In the genomic region with DNA sequence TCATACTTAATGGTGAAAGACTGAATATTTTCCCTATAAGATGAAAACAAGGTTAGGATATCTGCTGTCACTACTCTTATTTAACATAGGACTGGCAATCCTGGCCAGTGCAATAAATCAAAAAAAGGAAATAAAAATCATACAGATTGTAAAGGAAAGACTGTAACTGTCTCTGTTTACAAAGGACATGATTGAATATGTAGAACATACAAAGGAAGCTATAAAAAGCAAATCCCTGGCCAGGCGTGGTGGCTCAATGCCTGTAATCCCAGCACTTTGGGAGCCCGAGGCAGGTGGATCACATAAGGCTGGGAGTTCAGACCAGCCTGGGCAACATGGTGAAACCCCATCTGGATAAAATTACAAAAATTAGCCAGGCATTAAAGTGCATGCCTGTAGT, we compare ENCODE assay signal across 19 cellular contexts. TPM values are rescaled to one million over a fixed set of nuclear protein-coding genes. Genes with fewer than 3 reads are reported as not detected.
A peak's percentile ranks its signal among the peaks of the same experiment; 100 is the strongest.
DNase-seq lines count a peak whose midpoint lies in the region; ATAC-seq, FAIRE-seq and TF ChIP-seq lines count a peak whose summit lies in the region.
"Had no signal": no experiment of that assay in that cellular context is flagged by ENCODE, and none has a peak within 500 bp of the region (broad histone marks: within the 10 kb centered on the region; RNA-seq: fewer than 3 reads in every experiment).

No MANE protein-coding gene starts in this region.

- ATAC-seq in DND-41 (ENCODE audit: insufficient read depth, low read depth) (peak; percentile 34), T-helper 17 cell (no peak), mucosa of descending colon (peak; percentile 70), HG03196 (IDR thresholded peaks at IDR 0.05; ENCODE audit: unreplicated experiment) (no peak), GM18858 (IDR thresholded peaks at IDR 0.05; ENCODE audit: unreplicated experiment) (no peak)
- ATAC-seq: GM23338 had no signal

- peaks cover 7% of the 10 kb centered on the region for H3K9me3 ChIP-seq in DND-41 (ENCODE audit: insufficient read depth, low read length, severe bottlenecking)
- peaks cover 6% of the 10 kb centered on the region for H3K9me3 ChIP-seq in T-helper 17 cell (ENCODE audit: control insufficient read depth, low read length, poor library complexity, severe bottlenecking)
- H3K9me3 ChIP-seq in mucosa of descending colon, result peaks cover 24% of the 10 kb centered on the region
- H3K9me3 ChIP-seq: HAP-1 had no signal

- H3K27me3 ChIP-seq in DND-41 (ENCODE audit: insufficient read depth, low read length, poor library complexity), result no peaks in the 10 kb centered on the region
- H3K27me3 ChIP-seq: SJSA1 had no signal

- peak overlapping the region; percentile 12; the same call in 1 of the 2 replicates for H2AFZ ChIP-seq in DND-41 (ENCODE audit: low read depth, low read length)
- H2AFZ ChIP-seq: GM23338 had no signal

- H3K9ac ChIP-seq in DND-41 (ENCODE audit: low read depth, low read length), result peak overlapping the region; percentile 61

- H3K4me1 ChIP-seq in DND-41 (ENCODE audit: insufficient read depth, low read length) (peaks cover 39% of the 10 kb centered on the region), mucosa of descending colon (ENCODE audit: low read depth) (no peaks in the 10 kb centered on the region)
- H3K4me1 ChIP-seq: HAP-1, SJSA1 had no signal

- peak overlapping the region; percentile 25 for H3K4me3 Mint-ChIP-seq in T-helper 17 cell
- H3K4me3 Mint-ChIP-seq: GM23338 had no signal

- no peaks in the 10 kb centered on the region for H4K20me1 ChIP-seq in DND-41 (ENCODE audit: insufficient read depth, low read length)

- no peaks in the 10 kb centered on the region for H3K27me3 Mint-ChIP-seq in T-helper 17 cell

- peak overlapping the region; percentile 70 for H3K4me2 ChIP-seq in DND-41 (ENCODE audit: insufficient read depth, low read length)
- H3K4me2 ChIP-seq: GM23338 had no signal

- TF ChIP-seq CTCF in DND-41 (IDR thresholded peaks at IDR 0.05; ENCODE audit: borderline replicate concordance, extremely low read depth, low read length, poor library complexity, severe bottlenecking) (no peak), mucosa of descending colon (IDR thresholded peaks at IDR 0.05) (no peak)

- peak overlapping the region; percentile 89 for H3K27ac ChIP-seq in DND-41 (ENCODE audit: low read length)
- H3K27ac ChIP-seq: 22Rv1, SJSA1 had no signal

- no peaks in the 10 kb centered on the region for H3K36me3 Mint-ChIP-seq in T-helper 17 cell (ENCODE audit: low read depth)

- peaks cover 8% of the 10 kb centered on the region for H3K4me1 Mint-ChIP-seq in T-helper 17 cell
- H3K4me1 Mint-ChIP-seq: GM23338 had no signal

- intact Hi-C loops in mucosa of descending colon (cut with DNase I, micrococcal nuclease), result no loop called here

- H3K36me3 ChIP-seq in DND-41 (ENCODE audit: insufficient read depth, low read length) (peaks cover 16% of the 10 kb centered on the region), mucosa of descending colon (ENCODE audit: low read depth) (no peaks in the 10 kb centered on the region)
- H3K36me3 ChIP-seq: HAP-1, SJSA1 had no signal

- DNase-seq in DMS 273 (lab: John Stamatoyannopoulos, UW; ENCODE audit: unreplicated experiment) (peak; percentile 1), DMS 273 treated with DMSO at 0.1 percent for 48 hours (lab: John Stamatoyannopoulos, UW) (no peak), DND-41 (no peak), T-helper 17 cell (no peak), mucosa of descending colon (peak in 2 of 3 donors; percentile 31 to 40), RCC 7860 (ENCODE audit: low spot score) (no peak)
- DNase-seq: AML-193; C1 segment of cervical spinal cord; DMS79; KBM-7; NCI-H187; NCI-H2107; NK-92 treated with Interleukin-12 subunit alpha and Interleukin-12 subunit beta, amount 100 ng/mL, for 24 hours had no signal

- no peak for FAIRE-seq in RCC 7860 (lab: Jason Lieb, UNC)

- H3K4me3 ChIP-seq in DND-41 (ENCODE audit: low read depth in 1 of 2, low read length in 2 of 2) (peak overlapping the region; percentile 34 to 57; a peak in 3 of 4 replicates), mucosa of descending colon (no peak overlapping the region)
- H3K4me3 ChIP-seq: GM23338, HAP-1, SJSA1 had no signal

- H3K27ac Mint-ChIP-seq in T-helper 17 cell, result no peak overlapping the region
- H3K27ac Mint-ChIP-seq: GM23338 had no signal

- peaks cover 40% of the 10 kb centered on the region for H3K79me2 ChIP-seq in DND-41 (ENCODE audit: insufficient read depth, low read length)

RNA-seq across cellular contexts. Expression of a gene that starts 15.8 kb away (rescaled TPM):
- total RNA-seq in T-helper 17 cell, result 1 to 10 TPM; 2.4 to 2.9 TPM
- 1 to 10 TPM; 2.4 to 5.8 (median 4.3) TPM for total RNA-seq in mucosa of descending colon

RNA-seq across cellular contexts. Expression of a gene that starts 26.7 kb away (rescaled TPM):
- total RNA-seq in T-helper 17 cell (10 to 100 TPM; 19.0 to 19.2 TPM), mucosa of descending colon (10 to 100 TPM; 10.6 to 46.5 (median 14.8) TPM)

RNA-seq across cellular contexts. Expression of a gene that starts 47.6 kb away (rescaled TPM):
- total RNA-seq in T-helper 17 cell (1 to 10 TPM in 1 of 2 donors, under 1 TPM in 1; 0.96 to 1.1 TPM), mucosa of descending colon (1 to 10 TPM; 1.5 to 3.7 (median 1.9) TPM)

Comparison
In these comparisons a context has a peak if more than half of its experiments do, and no peak if none do; other contexts are left out.
1. DNase-seq: peak in DMS 273 (single experiment) and mucosa of descending colon (2 of 3); none in DMS 273 treated with DMSO at 0.1 percent for 48 hours (single experiment), DND-41 (single experiment), T-helper 17 cell (0 of 3) and RCC 7860 (single experiment).
2. ATAC-seq: peak in DND-41 (single experiment) and mucosa of descending colon (single experiment); none in T-helper 17 cell (single experiment), HG03196 (single experiment) and GM18858 (single experiment).